Comparison of ENCODE assay signal across 30 cellular contexts in the genomic region with DNA sequence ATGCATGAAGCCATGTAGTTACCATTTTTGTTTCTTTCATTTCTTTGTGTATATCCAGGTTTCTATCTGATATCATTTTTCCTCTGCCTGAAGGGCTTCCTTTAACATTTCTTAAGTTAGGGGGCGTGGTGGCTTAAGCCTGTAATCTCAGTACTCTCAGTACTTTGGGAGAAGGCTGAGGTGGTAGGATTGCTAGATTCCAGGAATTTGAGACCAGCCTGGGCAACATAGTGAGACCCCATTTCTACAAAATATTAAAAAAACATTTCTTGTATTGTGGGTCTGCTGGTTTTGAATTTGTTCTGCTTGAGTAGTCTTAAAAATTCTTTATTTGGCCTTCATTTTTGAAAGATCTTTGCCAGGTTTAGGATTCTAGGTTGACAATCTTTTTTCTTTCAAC. TPM values are rescaled to one million over a fixed set of nuclear protein-coding genes. Genes with fewer than 3 reads are reported as not detected.
A peak's percentile ranks its signal among the peaks of the same experiment; 100 is the strongest.
DNase-seq lines count a peak whose midpoint lies in the region; ATAC-seq and TF ChIP-seq lines count a peak whose summit lies in the region.
"Had no signal": no experiment of that assay in that cellular context is flagged by ENCODE, and none has a peak within 500 bp of the region (broad histone marks: within the 10 kb centered on the region; RNA-seq: fewer than 3 reads in every experiment).

No MANE protein-coding gene starts in this region.

- no peaks in the 10 kb centered on the region for H3K27me3 ChIP-seq in smooth muscle cell (ENCODE audit: low read depth)
- H3K27me3 ChIP-seq: BLaER1 had no signal

- H3K4me1 Mint-ChIP-seq in activated T-cell treated with anti-CD3 and anti-CD28 coated beads, Interleukin-2, amount 50 U/mL, for 72 hours (ENCODE audit: low read depth) = peaks cover 72% of the 10 kb centered on the region
- peaks cover 62% of the 10 kb centered on the region for H3K4me1 Mint-ChIP-seq in activated T-helper 17 cell treated with anti-CD3 and anti-CD28 coated beads, Interleukin-2, amount 50 U/mL, for 72 hours

- POLR2A ChIA-PET in HEK293 (lab: Yijun Ruan, JAX) = interaction anchor here (1.5 kb wide), 1 partner anchor 12 kb away, joined by 5 read pairs; the partner anchor contains the start of gene SF3B2

- TF ChIP-seq CTCF in HEK293 (tag by site-specific recombination; IDR thresholded peaks at IDR 0.05) (no peak), smooth muscle cell (IDR thresholded peaks at IDR 0.05; ENCODE audit: borderline replicate concordance, insufficient read depth, poor library complexity, severe bottlenecking) (no peak)

- no peak overlapping the region for H3K27ac ChIP-seq in HEK293 (ENCODE audit: extremely low read depth, low read depth, low read length)
- H3K27ac ChIP-seq in smooth muscle cell (ENCODE audit: low read depth) = peak overlapping the region; percentile 22
- H3K27ac ChIP-seq: BLaER1, RWPE1 had no signal

- H3K4me2 ChIP-seq in smooth muscle cell = no peak overlapping the region
- H3K4me2 ChIP-seq: BLaER1 had no signal

- no peak overlapping the region for H3K9ac ChIP-seq in smooth muscle cell (ENCODE audit: low read depth)
- H3K9ac ChIP-seq: BLaER1 had no signal

- H3K4me3 ChIP-seq in HEK293 (ENCODE audit: low read depth, low read length) (no peak overlapping the region), smooth muscle cell (no peak overlapping the region)
- H3K4me3 ChIP-seq: BLaER1 had no signal

- intact Hi-C loops in posterior cingulate gyrus (cut with DNase I) = no loop called here

- WGBS in smooth muscle cell (ENCODE audit: low lambda C conversion rate) = 100% methylated on average over 1 of the region's 1 CpG

- no peak for ATAC-seq in activated T-cell treated with anti-CD3 and anti-CD28 coated beads, Interleukin-2, amount 50 U/mL, for 72 hours (replicated peaks in 1 of 2)
- no peak for ATAC-seq in activated T-helper 17 cell treated with anti-CD3 and anti-CD28 coated beads, Interleukin-2, amount 50 U/mL, for 72 hours (replicated peaks)
- ATAC-seq: Panc1 had no signal

- H2AFZ ChIP-seq in smooth muscle cell (ENCODE audit: low read depth) = no peak overlapping the region

- H3K4me1 ChIP-seq in HEK293 (ENCODE audit: control insufficient read depth, insufficient read depth, low read length) (no peaks in the 10 kb centered on the region), smooth muscle cell (ENCODE audit: low read depth) (peaks cover 5% of the 10 kb centered on the region)

- H3K9me3 ChIP-seq in HEK293 (ENCODE audit: control insufficient read depth, insufficient read depth, low read depth, low read length) (no peaks in the 10 kb centered on the region), smooth muscle cell (replicated peaks; ENCODE audit: low read depth) (no peaks in the 10 kb centered on the region)
- H3K9me3 ChIP-seq: BLaER1, Caco-2 had no signal

- no peaks in the 10 kb centered on the region for H3K27me3 Mint-ChIP-seq in activated T-cell treated with anti-CD3 and anti-CD28 coated beads, Interleukin-2, amount 50 U/mL, for 72 hours (ENCODE audit: low read depth)
- no peaks in the 10 kb centered on the region for H3K27me3 Mint-ChIP-seq in activated T-helper 17 cell treated with anti-CD3 and anti-CD28 coated beads, Interleukin-2, amount 50 U/mL, for 72 hours
- H3K27me3 Mint-ChIP-seq: CD4-positive, alpha-beta memory T cell had no signal

- H3K36me3 ChIP-seq in HEK293 (ENCODE audit: control insufficient read depth in 2 of 2, insufficient read depth in 1 of 2, low read length in 2 of 2) (peaks cover 31 to 95% of the 10 kb centered on the region in 2 experiments), smooth muscle cell (ENCODE audit: low read depth) (peaks cover 23% of the 10 kb centered on the region)

- peaks cover 0 to 3% of the 10 kb centered on the region in 2 donors for H3K9me3 Mint-ChIP-seq in activated T-cell treated with anti-CD3 and anti-CD28 coated beads, Interleukin-2, amount 50 U/mL, for 72 hours
- H3K9me3 Mint-ChIP-seq in activated T-helper 17 cell treated with anti-CD3 and anti-CD28 coated beads, Interleukin-2, amount 50 U/mL, for 72 hours = no peaks in the 10 kb centered on the region

- peaks cover 22 to 59% of the 10 kb centered on the region in 2 donors for H3K36me3 Mint-ChIP-seq in activated T-cell treated with anti-CD3 and anti-CD28 coated beads, Interleukin-2, amount 50 U/mL, for 72 hours (ENCODE audit: insufficient read depth in 2 of 2)
- H3K36me3 Mint-ChIP-seq in activated T-helper 17 cell treated with anti-CD3 and anti-CD28 coated beads, Interleukin-2, amount 50 U/mL, for 72 hours (ENCODE audit: low read depth) = peaks cover 100% of the 10 kb centered on the region

- peaks cover 53% of the 10 kb centered on the region for H3K79me2 ChIP-seq in smooth muscle cell (ENCODE audit: low read depth)

- H3F3A ChIP-seq in smooth muscle cell (ENCODE audit: low read depth) = peaks cover 44% of the 10 kb centered on the region

- H3K27ac Mint-ChIP-seq in activated T-cell treated with anti-CD3 and anti-CD28 coated beads, Interleukin-2, amount 50 U/mL, for 72 hours = peak overlapping the region; percentile 81
- peak overlapping the region; percentile 72 for H3K27ac Mint-ChIP-seq in activated T-helper 17 cell treated with anti-CD3 and anti-CD28 coated beads, Interleukin-2, amount 50 U/mL, for 72 hours

- no peak for DNase-seq in activated T-cell treated with anti-CD3 and anti-CD28 coated beads, Interleukin-2, amount 50 U/mL, for 72 hours
- DNase-seq in activated T-cell treated with anti-CD3 and anti-CD28 coated beads, Interleukin-2, amount 50 U/mL, for 48 hours = no peak
- DNase-seq in smooth muscle cell (lab: John Stamatoyannopoulos, UW; ENCODE audit: unreplicated experiment) = no peak
- no peak for DNase-seq in C1 segment of cervical spinal cord (lab: John Stamatoyannopoulos, UW)
- no peak for DNase-seq in posterior cingulate gyrus
- DNase-seq in NCI-H69 (lab: John Stamatoyannopoulos, UW) = no peak
- DNase-seq: Caco-2; CD4-positive, alpha-beta memory T cell; DMS 273 treated with DMSO at 0.1 percent for 48 hours; DMS79; EL; GF-D8; HCEC 1CT; IMR-90; NCI-H1048; NCI-H1417; NCI-H1694; NCI-H2029 treated with DMSO at 0.1 percent for 48 hours; NCI-H2227 treated with DMSO at 0.1 percent for 48 hours; NCI-H526 treated with DMSO at 0.1 percent for 48 hours; SHP77 had no signal

- H3K4me3 Mint-ChIP-seq in activated T-cell treated with anti-CD3 and anti-CD28 coated beads, Interleukin-2, amount 50 U/mL, for 72 hours = no peak overlapping the region
- H3K4me3 Mint-ChIP-seq in activated T-helper 17 cell treated with anti-CD3 and anti-CD28 coated beads, Interleukin-2, amount 50 U/mL, for 72 hours = no peak overlapping the region

- CTCF ChIA-PET in HEK293 (lab: Yijun Ruan, JAX) = interaction anchor here (1.4 to 5.4 kb wide), 3 partner anchors 8 to 70 kb away, joined by 4 to 61 read pairs (median 7); no protein-coding TSS in a partner anchor

- peaks cover 35% of the 10 kb centered on the region for H4K20me1 ChIP-seq in smooth muscle cell (ENCODE audit: low read depth)

TF ChIP-seq in HEK293, 187 proteins besides CTCF, POLR2A, EP300 and RAD21:
- peak; percentile 40; the same call in 1 of the 2 replicates for TF ChIP-seq ZNF121 (tag by site-specific recombination; IDR thresholded peaks at IDR 0.05)
- TF ChIP-seq ZNF221 (tag by site-specific recombination; IDR thresholded peaks at IDR 0.05; ENCODE audit: borderline replicate concordance) = no peak

RNA-seq across cellular contexts. Expression of gene PACS1, which starts 5.5 kb away (rescaled TPM):
- 100 to 1,000 TPM; 104 to 114 TPM for total RNA-seq in activated T-cell treated with anti-CD3 and anti-CD28 coated beads, Interleukin-2, amount 50 U/mL, for 72 hours
- 100 to 1,000 TPM in 1 of 2 donors, 10 to 100 TPM in 1; 84.5 to 105 TPM for total RNA-seq in activated T-helper 17 cell treated with anti-CD3 and anti-CD28 coated beads, Interleukin-2, amount 50 U/mL, for 72 hours
- 48.0 and 87.6 TPM in 2 replicates for total RNA-seq in smooth muscle cell
- 139 and 140 TPM in 2 replicates for polyA plus RNA-seq in smooth muscle cell

RNA-seq across cellular contexts. Expression of gene SF3B2, which starts 12.4 kb away (rescaled TPM):
- total RNA-seq in activated T-cell treated with anti-CD3 and anti-CD28 coated beads, Interleukin-2, amount 50 U/mL, for 72 hours = 100 to 1,000 TPM; 222 to 223 TPM
- total RNA-seq in activated T-helper 17 cell treated with anti-CD3 and anti-CD28 coated beads, Interleukin-2, amount 50 U/mL, for 72 hours = 100 to 1,000 TPM; 201 to 237 TPM
- 104 and 125 TPM in 2 replicates for total RNA-seq in smooth muscle cell
- polyA plus RNA-seq in smooth muscle cell = 182 and 203 TPM in 2 replicates

RNA-seq across cellular contexts. Expression of gene GAL3ST3, which starts 15.6 kb away (rescaled TPM):
- total RNA-seq in activated T-cell treated with anti-CD3 and anti-CD28 coated beads, Interleukin-2, amount 50 U/mL, for 72 hours = under 1 TPM; 0.36 to 0.42 TPM
- total RNA-seq in activated T-helper 17 cell treated with anti-CD3 and anti-CD28 coated beads, Interleukin-2, amount 50 U/mL, for 72 hours = under 1 TPM in 1 of 2 donors, not detected in 1; 0.45 TPM
- total RNA-seq in smooth muscle cell = 0.27 TPM in 1 of 2 replicates, not detected in the other
- 0.23 TPM in 1 of 2 replicates, not detected in the other for polyA plus RNA-seq in smooth muscle cell
- total RNA-seq: Caco-2; CD4-positive, alpha-beta memory T cell; IMR-90; NCI-H460; OCI-LY7; SK-MEL-5 had no signal
- polyA plus RNA-seq: CD4-positive, alpha-beta memory T cell had no signal

RNA-seq across cellular contexts. Expression of gene CATSPER1, which starts 38.3 kb away (rescaled TPM):
- under 1 TPM in 1 of 2 donors, not detected in 1; 0.49 TPM for total RNA-seq in activated T-cell treated with anti-CD3 and anti-CD28 coated beads, Interleukin-2, amount 50 U/mL, for 72 hours
- 1 to 10 TPM in 1 of 2 donors, not detected in 1; 2.1 TPM for total RNA-seq in activated T-helper 17 cell treated with anti-CD3 and anti-CD28 coated beads, Interleukin-2, amount 50 U/mL, for 72 hours
- total RNA-seq in smooth muscle cell = not detected in 2 replicates
- 0.55 and 1.7 TPM in 2 replicates for polyA plus RNA-seq in smooth muscle cell
- total RNA-seq: Caco-2; CD4-positive, alpha-beta memory T cell; H1; NCI-H460; OCI-LY7 had no signal
- polyA plus RNA-seq: CD4-positive, alpha-beta memory T cell; H1 had no signal

RNA-seq across cellular contexts. Expression of gene CST6, which starts 52.8 kb away (rescaled TPM):
- under 1 TPM; 0.34 to 0.79 TPM for total RNA-seq in activated T-cell treated with anti-CD3 and anti-CD28 coated beads, Interleukin-2, amount 50 U/mL, for 72 hours
- total RNA-seq in activated T-helper 17 cell treated with anti-CD3 and anti-CD28 coated beads, Interleukin-2, amount 50 U/mL, for 72 hours = under 1 TPM in 1 of 2 donors, not detected in 1; 0.37 TPM
- 54.1 and 97.0 TPM in 2 replicates for total RNA-seq in smooth muscle cell
- polyA plus RNA-seq in smooth muscle cell = 37.6 and 118 TPM in 2 replicates
- total RNA-seq: Caco-2; CD4-positive, alpha-beta memory T cell; NCI-H460; OCI-LY7; SK-MEL-5 had no signal
- polyA plus RNA-seq: CD4-positive, alpha-beta memory T cell had no signal
